17 cellular contexts compared by ENCODE assay signal in genomic region chr2:32798841-32799240, GRCh38.
"Had no signal": no experiment of that assay in that cellular context is flagged by ENCODE, and none has a peak within 500 bp of the region (broad histone marks: within the 10 kb centered on the region; RNA-seq: fewer than 3 reads in every experiment).

No MANE protein-coding gene starts in this region.

- H3K4me3 ChIP-seq: adrenal gland, ascending aorta, colonic mucosa, ovary, psoas muscle, right lobe of liver, skin epidermis, tibial artery had no signal

- DNase-seq: activated CD8-positive, alpha-beta memory T cell treated with anti-CD3 and anti-CD28 coated beads for 24 hours; activated CD8-positive, alpha-beta memory T cell treated with anti-CD3 and anti-CD28 coated beads, Interleukin-2, amount 50 U/mL, for 4 hours; activated T-cell treated with anti-CD3 and anti-CD28 coated beads, Interleukin-2, amount 50 U/mL, for 24 hours; adrenal gland; colonic mucosa; foreskin keratinocyte; hippocampal formation; left ventricle myocardium superior; ovary; psoas muscle; right lobe of liver; stimulated activated CD4-positive, alpha-beta T cell treated with anti-CD3 and anti-CD28 coated beads, Interleukin-2, amount 100 ng/mL, for 24 hours; stimulated activated naive CD8-positive, alpha-beta T cell treated with anti-CD3 and anti-CD28 coated beads, Interleukin-15, amount 100 ng/mL, for 72 hours; T1000; tibial artery had no signal
